Comparison of ENCODE assay signal across 23 cellular contexts in genomic region chr11:76735218-76735480, GRCh38. TPM values are rescaled to one million over a fixed set of nuclear protein-coding genes. Genes with fewer than 3 reads are reported as not detected.
A peak's percentile ranks its signal among the peaks of the same experiment; 100 is the strongest.
DNase-seq lines count a peak whose midpoint lies in the region; ATAC-seq and TF ChIP-seq lines count a peak whose summit lies in the region.
"Had no signal": no experiment of that assay in that cellular context is flagged by ENCODE, and none has a peak within 500 bp of the region (broad histone marks: within the 10 kb centered on the region; RNA-seq: fewer than 3 reads in every experiment).

No MANE protein-coding gene starts in this region.

- CTCF ChIA-PET in HEK293 (lab: Yijun Ruan, JAX), result interaction anchor here (0.7 to 5.9 kb wide), 10 partner anchors 12 to 885 kb away, joined by 3 to 99 read pairs (median 18); no protein-coding TSS in a partner anchor
- CTCF ChIA-PET in Calu3 (lab: Charles Lee), result interaction anchor here (2.3 to 3.3 kb wide), 2 partner anchors 64 to 184 kb away, joined by 39 to 50 read pairs; no protein-coding TSS in a partner anchor

- H3K4me3 Mint-ChIP-seq in Calu3 (ENCODE audit: low read depth, unreplicated experiment), result no peak overlapping the region
- H3K4me3 Mint-ChIP-seq in progenitor cell of endocrine pancreas (ENCODE audit: low read depth), result no peak overlapping the region
- H3K4me3 Mint-ChIP-seq: activated CD4-positive, alpha-beta T cell treated with anti-CD3 and anti-CD28 coated beads for 36 hours; CD8-positive, alpha-beta memory T cell had no signal

- H3K27me3 Mint-ChIP-seq in Calu3 (ENCODE audit: unreplicated experiment), result peaks cover 28% of the 10 kb centered on the region
- H3K27me3 Mint-ChIP-seq in progenitor cell of endocrine pancreas, result peaks cover 34% of the 10 kb centered on the region
- H3K27me3 Mint-ChIP-seq: activated CD4-positive, alpha-beta T cell treated with anti-CD3 and anti-CD28 coated beads for 36 hours had no signal

- H3K4me1 Mint-ChIP-seq in Calu3 (ENCODE audit: low read depth, unreplicated experiment) (no peaks in the 10 kb centered on the region), progenitor cell of endocrine pancreas (ENCODE audit: low read depth) (peaks cover 3% of the 10 kb centered on the region)
- H3K4me1 Mint-ChIP-seq: activated CD4-positive, alpha-beta T cell treated with anti-CD3 and anti-CD28 coated beads for 36 hours; CD8-positive, alpha-beta memory T cell had no signal

- H3K9me3 ChIP-seq in HEK293 (ENCODE audit: control insufficient read depth, insufficient read depth, low read depth, low read length), result no peaks in the 10 kb centered on the region
- no peaks in the 10 kb centered on the region for H3K9me3 ChIP-seq in adipocyte (ENCODE audit: control insufficient read depth, low read length)
- H3K9me3 ChIP-seq in iPS-20b (ENCODE audit: insufficient read depth, low read depth, low read length), result no peaks in the 10 kb centered on the region
- no peaks in the 10 kb centered on the region for H3K9me3 ChIP-seq in prostate gland
- H3K9me3 ChIP-seq: body of pancreas, MG63, ovary, thyroid gland had no signal

- TF ChIP-seq CTCF in HEK293 (tag by site-specific recombination; IDR thresholded peaks at IDR 0.05) (no peak), prostate gland (IDR thresholded peaks at IDR 0.05) (no peak), Calu3 (IDR thresholded peaks at IDR 0.05; ENCODE audit: unreplicated experiment) (no peak), progenitor cell of endocrine pancreas (IDR thresholded peaks at IDR 0.05; ENCODE audit: unreplicated experiment) (no peak)

- H3K4me1 ChIP-seq in HEK293 (ENCODE audit: control insufficient read depth, insufficient read depth, low read length), result no peaks in the 10 kb centered on the region
- H3K4me1 ChIP-seq in adipocyte (ENCODE audit: control insufficient read depth, insufficient read depth, low read length), result no peaks in the 10 kb centered on the region
- peaks cover 18% of the 10 kb centered on the region; the same call in 1 of the 2 replicates for H3K4me1 ChIP-seq in iPS-20b (ENCODE audit: insufficient read depth, low read length)
- no peaks in the 10 kb centered on the region for H3K4me1 ChIP-seq in prostate gland (replicated peaks)
- H3K4me1 ChIP-seq: body of pancreas had no signal

- no peak for ATAC-seq in GM18870 (IDR thresholded peaks at IDR 0.05; ENCODE audit: unreplicated experiment)
- ATAC-seq: activated CD4-positive, alpha-beta T cell treated with anti-CD3 and anti-CD28 coated beads for 36 hours; activated naive CD4-positive, alpha-beta T cell treated with anti-CD3 and anti-CD28 coated beads, Interleukin-2, amount 50 U/mL, for 72 hours; body of pancreas had no signal

- H3K27ac Mint-ChIP-seq in Calu3 (ENCODE audit: unreplicated experiment), result no peak overlapping the region
- H3K27ac Mint-ChIP-seq in progenitor cell of endocrine pancreas, result no peak overlapping the region
- H3K27ac Mint-ChIP-seq: activated CD4-positive, alpha-beta T cell treated with anti-CD3 and anti-CD28 coated beads for 36 hours; activated naive CD4-positive, alpha-beta T cell treated with anti-CD3 and anti-CD28 coated beads, Interleukin-2, amount 50 U/mL, for 72 hours had no signal

- peaks cover 7% of the 10 kb centered on the region for H3K27me3 ChIP-seq in adipocyte (replicated peaks; ENCODE audit: control insufficient read depth, insufficient read depth, low read length)
- peaks cover 9% of the 10 kb centered on the region; the same call in 1 of the 2 replicates for H3K27me3 ChIP-seq in iPS-20b (ENCODE audit: insufficient read depth, low read length)
- no peaks in the 10 kb centered on the region for H3K27me3 ChIP-seq in prostate gland (replicated peaks; ENCODE audit: insufficient read depth)
- H3K27me3 ChIP-seq: body of pancreas, MG63, ovary, thyroid gland had no signal

- DNase-seq in adipocyte (ENCODE audit: low read depth) (peak; percentile 26), prostate gland (ENCODE audit: low spot score) (peak; percentile 45), Calu3 (no peak), progenitor cell of endocrine pancreas (ENCODE audit: low spot score, unreplicated experiment) (no peak)
- DNase-seq: activated CD4-positive, alpha-beta T cell treated with anti-CD3 and anti-CD28 coated beads for 36 hours; body of pancreas; CD8-positive, alpha-beta memory T cell; DND-41; HCEC 1CT; IMR-90; MG63; NCI-H1417 treated with DMSO at 0.1 percent for 48 hours; NCI-H2171 treated with DMSO at 0.1 percent for 48 hours; ovary; Right ventricle myocardium superior; stimulated activated CD4-positive, alpha-beta T cell treated with anti-CD3 and anti-CD28 coated beads, Interleukin-2, amount 100 ng/mL, for 24 hours; stimulated activated naive CD4-positive, alpha-beta T cell treated with Interleukin-2 at 50 U/mL for 16 hours; thyroid gland had no signal

- no peak for TF ChIP-seq POLR2A in prostate gland (IDR thresholded peaks at IDR 0.05)

- intact Hi-C loops in prostate gland (cut with DNase I) (loop anchor here (1.0 to 10.0 kb wide), 2 partner anchors 64 to 310 kb away; no protein-coding TSS in a partner anchor), Calu3 (cut with micrococcal nuclease; ENCODE audit: unreplicated experiment) (loop anchor here (2.0 kb wide), 1 partner anchor 72 kb away; no protein-coding TSS in a partner anchor)

- BruUV-seq in Calu3 (replicated peaks; lab: Mats Ljungman, UMichigan), result no TSS peak

- no peaks in the 10 kb centered on the region for H3K9me3 Mint-ChIP-seq in Calu3 (ENCODE audit: low read depth, unreplicated experiment)
- H3K9me3 Mint-ChIP-seq in progenitor cell of endocrine pancreas (ENCODE audit: low read depth), result no peaks in the 10 kb centered on the region
- H3K9me3 Mint-ChIP-seq: activated naive CD4-positive, alpha-beta T cell treated with anti-CD3 and anti-CD28 coated beads, Interleukin-2, amount 50 U/mL, for 72 hours; CD8-positive, alpha-beta memory T cell had no signal

- WGBS in prostate gland, result 13% methylated on average over 3 of the region's 3 CpGs

- H3K9ac ChIP-seq in adipocyte (ENCODE audit: low read length) (peak overlapping the region; percentile 2), iPS-20b (ENCODE audit: low read depth, low read length) (peak overlapping the region; percentile 11; the same call in 1 of the 2 replicates)

- H3K36me3 ChIP-seq in HEK293 (ENCODE audit: control insufficient read depth in 2 of 2, insufficient read depth in 1 of 2, low read length in 2 of 2), result no peaks in the 10 kb centered on the region
- H3K36me3 ChIP-seq in adipocyte (ENCODE audit: control insufficient read depth, insufficient read depth, low read length, severe bottlenecking), result no peaks in the 10 kb centered on the region
- H3K36me3 ChIP-seq in iPS-20b (ENCODE audit: insufficient read depth, low read depth, low read length), result no peaks in the 10 kb centered on the region
- no peaks in the 10 kb centered on the region for H3K36me3 ChIP-seq in prostate gland
- H3K36me3 ChIP-seq: MG63, ovary, thyroid gland had no signal

- H3K4me3 ChIP-seq in HEK293 (ENCODE audit: low read depth, low read length), result no peak overlapping the region
- H3K4me3 ChIP-seq in adipocyte (ENCODE audit: low read length), result no peak overlapping the region
- H3K4me3 ChIP-seq in iPS-20b (ENCODE audit: low read length), result no peak overlapping the region
- H3K4me3 ChIP-seq in prostate gland, result no peak overlapping the region
- H3K4me3 ChIP-seq: body of pancreas, coronary artery, MG63, ovary, thyroid gland had no signal

- POLR2A ChIA-PET in HEK293 (lab: Yijun Ruan, JAX), result no interaction called here

- H3K27ac ChIP-seq in HEK293 (ENCODE audit: extremely low read depth, low read depth, low read length), result no peak overlapping the region
- H3K27ac ChIP-seq in iPS-20b (ENCODE audit: low read length), result no peak overlapping the region
- H3K27ac ChIP-seq in prostate gland, result peak overlapping the region in 1 of 2 donors; percentile 47
- H3K27ac ChIP-seq: body of pancreas, coronary artery, ovary, thyroid gland had no signal

- H3K36me3 Mint-ChIP-seq in Calu3 (ENCODE audit: insufficient read depth, unreplicated experiment) (peaks cover 3% of the 10 kb centered on the region), progenitor cell of endocrine pancreas (ENCODE audit: insufficient read depth) (no peaks in the 10 kb centered on the region)
- H3K36me3 Mint-ChIP-seq: activated naive CD4-positive, alpha-beta T cell treated with anti-CD3 and anti-CD28 coated beads, Interleukin-2, amount 50 U/mL, for 72 hours; CD8-positive, alpha-beta memory T cell had no signal

TF ChIP-seq in HEK293, 187 proteins besides CTCF, POLR2A, EP300 and RAD21:
- TF ChIP-seq ZNF350 (tag by site-specific recombination; IDR thresholded peaks at IDR 0.05) (no peak), ZIC2 (tag by site-specific recombination; IDR thresholded peaks at IDR 0.05) (peak; percentile 37), KLF8 (tag by site-specific recombination; IDR thresholded peaks at IDR 0.05) (no peak)

RNA-seq across cellular contexts. Expression of gene TSKU, which starts 48.0 kb away (rescaled TPM):
- total RNA-seq in prostate gland (10 to 100 TPM; 71.2 to 72.8 TPM), Calu3 (2022) (49.0 and 56.1 TPM in 2 replicates), progenitor cell of endocrine pancreas (27.1 and 29.8 TPM in 2 replicates)

Comparison
In these comparisons a context has a peak if more than half of its experiments do, and no peak if none do; other contexts are left out.
1. DNase-seq: peak in adipocyte (single experiment) and prostate gland (single experiment); none in Calu3 (single experiment) and progenitor cell of endocrine pancreas (single experiment).